1 cellular context compared by ENCODE assay signal in genomic region chr16:67546761-67547422, GRCh38.
TF ChIP-seq lines count a peak whose summit lies in the region.

No MANE protein-coding gene starts in this region.

TF ChIP-seq in H1, 55 proteins besides CTCF, POLR2A, EP300 and RAD21 (continued from another document):
- no peak for TF ChIP-seq TAF7 (optimal IDR thresholded peaks at IDR 0.05; ENCODE audit: borderline replicate concordance, low read depth, low read length)
- peak; percentile 43; the same call in 1 of the 2 replicates for TF ChIP-seq ATF2 (IDR thresholded peaks at IDR 0.05; ENCODE audit: low read length)
- peak in 1 of 2 experiments; percentile 34; a peak in 1 of 4 replicates for TF ChIP-seq HDAC2 (IDR thresholded peaks at IDR 0.05; ENCODE audit: borderline replicate concordance in 1 of 2, low read depth in 2 of 2, low read length in 2 of 2)
- peak; percentile 32; the same call in 1 of the 2 replicates for TF ChIP-seq TBP (IDR thresholded peaks at IDR 0.05; ENCODE audit: low read depth, low read length)
- peak; percentile 34; the same call in 1 of the 2 replicates for TF ChIP-seq GABPA (IDR thresholded peaks at IDR 0.05; ENCODE audit: borderline replicate concordance, insufficient read depth, low read length)
- no peak for TF ChIP-seq CBX8 (IDR thresholded peaks at IDR 0.05; ENCODE audit: borderline replicate concordance, low read depth, low read length)
